In the genomic region with DNA sequence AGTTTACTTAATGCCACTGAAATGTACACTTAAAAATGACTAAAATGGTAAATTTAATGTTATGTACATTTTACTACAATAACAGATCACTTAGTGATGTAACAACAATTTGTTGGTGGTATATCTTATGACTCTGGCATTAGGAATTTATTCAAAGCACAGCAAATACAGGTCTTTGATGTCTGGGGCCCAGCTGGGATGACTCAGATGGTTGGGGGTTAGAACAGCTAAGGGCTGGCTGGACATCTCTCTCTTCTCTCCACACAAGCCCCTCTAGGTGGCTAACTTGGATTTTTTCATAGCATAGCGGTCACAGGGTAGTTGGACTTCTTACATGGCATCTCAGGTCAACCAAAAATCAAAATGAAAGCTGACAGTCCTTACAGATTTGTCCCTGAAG, we compare ENCODE assay signal across 13 cellular contexts. TPM values are rescaled to one million over a fixed set of nuclear protein-coding genes. Genes with fewer than 3 reads are reported as not detected.
DNase-seq lines count a peak whose midpoint lies in the region; ATAC-seq and TF ChIP-seq lines count a peak whose summit lies in the region.
"Had no signal": no experiment of that assay in that cellular context is flagged by ENCODE, and none has a peak within 500 bp of the region (broad histone marks: within the 10 kb centered on the region; RNA-seq: fewer than 3 reads in every experiment).

No MANE protein-coding gene starts in this region.

- peak; percentile 6 for DNase-seq in H4 (ENCODE audit: low spot score)
- no peak for DNase-seq in RWPE2 (ENCODE audit: low spot score)
- peak; percentile 65 for DNase-seq in fibroblast of pulmonary artery (ENCODE audit: low read depth)
- peak; percentile 47 for DNase-seq in skeletal muscle cell (ENCODE audit: low read depth)
- DNase-seq in CD4-positive, alpha-beta T cell: no peak
- DNase-seq in NCI-H2227 (lab: John Stamatoyannopoulos, UW; ENCODE audit: unreplicated experiment): no peak
- DNase-seq in substantia nigra (lab: John Stamatoyannopoulos, UW): no peak
- DNase-seq: activated CD8-positive, alpha-beta memory T cell treated with anti-CD3 and anti-CD28 coated beads for 24 hours; activated naive CD8-positive, alpha-beta T cell treated with anti-CD3 and anti-CD28 coated beads, Interleukin-2, amount 10 ng/mL, durations not matched to agents 7 days and 5 days; NCI-H82; stimulated activated CD4-positive, alpha-beta T cell treated with anti-CD3 and anti-CD28 coated beads, Interleukin-2, amount 100 ng/mL, for 24 hours had no signal

- no peaks in the 10 kb centered on the region for H3K27me3 ChIP-seq in RWPE2 (ENCODE audit: insufficient read depth, poor library complexity, severe bottlenecking)
- H3K27me3 ChIP-seq in CD4-positive, alpha-beta T cell (ENCODE audit: control insufficient read depth, insufficient read depth, low read length): no peaks in the 10 kb centered on the region

- no peak overlapping the region for H3K4me3 Mint-ChIP-seq in CD4-positive, alpha-beta T cell
- H3K4me3 Mint-ChIP-seq: activated naive CD8-positive, alpha-beta T cell treated with anti-CD3 and anti-CD28 coated beads, Interleukin-2, amount 10 ng/mL, durations not matched to agents 7 days and 5 days; neural crest cell had no signal

- CTCF ChIA-PET in CD4-positive, alpha-beta T cell (lab: Charles Lee): no interaction called here

- H3K9me3 ChIP-seq in RWPE2 (ENCODE audit: severe bottlenecking): no peaks in the 10 kb centered on the region
- no peaks in the 10 kb centered on the region for H3K9me3 ChIP-seq in CD4-positive, alpha-beta T cell (ENCODE audit: control insufficient read depth, low read length)

- H3K36me3 Mint-ChIP-seq in CD4-positive, alpha-beta T cell (ENCODE audit: low read depth): no peaks in the 10 kb centered on the region
- H3K36me3 Mint-ChIP-seq: activated naive CD8-positive, alpha-beta T cell treated with anti-CD3 and anti-CD28 coated beads, Interleukin-2, amount 10 ng/mL, durations not matched to agents 7 days and 5 days had no signal

- H3K27me3 Mint-ChIP-seq in CD4-positive, alpha-beta T cell: no peaks in the 10 kb centered on the region

- POLR2A ChIA-PET in CD4-positive, alpha-beta T cell (lab: Charles Lee): no interaction called here

- peaks cover 30% of the 10 kb centered on the region for H3K4me1 ChIP-seq in RWPE2 (ENCODE audit: insufficient read depth, poor library complexity, severe bottlenecking)

- intact Hi-C loops in CD4-positive, alpha-beta T cell (cut with DNase I, micrococcal nuclease): loop anchor here (5.0 kb wide), 2 partner anchors 98 to 238 kb away; no protein-coding TSS in a partner anchor

- no peaks in the 10 kb centered on the region for H3K9me3 Mint-ChIP-seq in CD4-positive, alpha-beta T cell
- H3K9me3 Mint-ChIP-seq: activated naive CD8-positive, alpha-beta T cell treated with anti-CD3 and anti-CD28 coated beads, Interleukin-2, amount 10 ng/mL, durations not matched to agents 7 days and 5 days had no signal

- peaks cover 5% of the 10 kb centered on the region for H3K4me1 Mint-ChIP-seq in CD4-positive, alpha-beta T cell (ENCODE audit: low read depth)
- H3K4me1 Mint-ChIP-seq: activated naive CD8-positive, alpha-beta T cell treated with anti-CD3 and anti-CD28 coated beads, Interleukin-2, amount 10 ng/mL, durations not matched to agents 7 days and 5 days had no signal

- H3K4me3 ChIP-seq in RWPE2 (ENCODE audit: severe bottlenecking) (no peak overlapping the region), fibroblast of pulmonary artery (replicated peaks; ENCODE audit: low read depth, low read length) (no peak overlapping the region), skeletal muscle cell (ENCODE audit: low read depth, low read length) (no peak overlapping the region)

- H3K36me3 ChIP-seq in RWPE2 (ENCODE audit: low read depth): no peaks in the 10 kb centered on the region

- H3K27ac Mint-ChIP-seq in CD4-positive, alpha-beta T cell: no peak overlapping the region
- H3K27ac Mint-ChIP-seq: activated naive CD8-positive, alpha-beta T cell treated with anti-CD3 and anti-CD28 coated beads, Interleukin-2, amount 10 ng/mL, durations not matched to agents 7 days and 5 days had no signal

- TF ChIP-seq CTCF in RWPE2 (IDR thresholded peaks at IDR 0.05; ENCODE audit: poor library complexity, severe bottlenecking) (no peak), fibroblast of pulmonary artery (IDR thresholded peaks at IDR 0.05; ENCODE audit: low read length, missing control alignments) (no peak)
- no peak for TF ChIP-seq CTCF in CD4-positive, alpha-beta T cell (IDR thresholded peaks at IDR 0.05)

- H3K27ac ChIP-seq in RWPE2 (ENCODE audit: poor library complexity, severe bottlenecking) (no peak overlapping the region), substantia nigra (ENCODE audit: low read depth, low read length, poor library complexity, severe bottlenecking) (no peak overlapping the region)
- no peak overlapping the region for H3K27ac ChIP-seq in CD4-positive, alpha-beta T cell (ENCODE audit: low read depth, low read length)

- ATAC-seq in RWPE2 (ENCODE audit: low read depth) (peak; percentile 81), HG02981 (IDR thresholded peaks at IDR 0.05; ENCODE audit: unreplicated experiment) (no peak)
- ATAC-seq in CD4-positive, alpha-beta T cell (ENCODE audit: poor library complexity): no peak

RNA-seq across cellular contexts. Expression of gene LCA5, which starts 37.4 kb away (rescaled TPM):
- 1.3 and 2.4 TPM in 2 replicates for total RNA-seq in H4 (2014; rRNA removed; shearing (Covaris generic))
- not detected for total RNA-seq in CD4-positive, alpha-beta T cell

RNA-seq across cellular contexts. Expression of gene SH3BGRL2, which starts 56.5 kb away (rescaled TPM):
- total RNA-seq in H4 (2014; rRNA removed; shearing (Covaris generic)): 3.0 and 4.1 TPM in 2 replicates
- under 1 TPM; 0.25 to 0.38 TPM for total RNA-seq in CD4-positive, alpha-beta T cell

Comparison
In these comparisons a context has a peak if more than half of its experiments do, and no peak if none do; other contexts are left out.
1. DNase-seq: peak in H4 (single experiment), fibroblast of pulmonary artery (single experiment) and skeletal muscle cell (single experiment); none in RWPE2 (single experiment), CD4-positive, alpha-beta T cell (0 of 10), NCI-H2227 (single experiment) and substantia nigra (0 of 49).